In the genomic region with DNA sequence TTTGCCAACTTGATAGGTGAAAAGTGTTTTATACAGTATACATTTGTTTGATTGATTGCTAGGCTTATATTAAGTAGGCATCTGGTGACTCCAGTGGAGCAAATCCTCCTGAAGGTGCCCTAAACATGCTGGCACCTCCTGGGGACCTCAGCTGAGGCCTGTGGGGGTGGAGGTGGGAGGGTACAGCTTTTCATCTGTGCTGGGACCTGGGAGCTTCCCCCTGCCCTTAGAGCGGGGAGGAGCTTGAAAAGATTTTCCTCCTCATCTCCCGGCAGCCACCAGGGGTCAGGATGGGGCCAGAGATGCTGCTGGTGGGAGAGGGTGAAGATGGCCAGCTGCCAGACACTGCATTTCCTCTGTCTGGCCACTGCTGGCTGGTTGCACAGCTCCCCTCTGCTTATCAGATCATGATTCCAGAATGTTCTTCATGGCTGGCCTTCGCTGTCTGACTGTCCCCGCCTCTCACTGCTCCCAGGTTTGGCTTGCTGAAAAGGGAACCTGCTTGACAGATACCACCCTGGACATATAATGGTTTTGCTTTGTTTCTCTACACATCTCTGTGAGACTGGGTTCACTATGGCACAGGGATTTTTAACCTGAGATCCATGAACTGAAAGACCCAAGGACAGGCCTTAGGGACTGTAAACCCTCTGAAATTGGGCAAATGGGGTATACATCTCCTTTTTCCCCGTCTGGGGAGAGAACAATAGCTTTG, we compare ENCODE assay signal across 8 cellular contexts. TPM values are rescaled to one million over a fixed set of nuclear protein-coding genes. Genes with fewer than 3 reads are reported as not detected.
DNase-seq lines count a peak whose midpoint lies in the region; ATAC-seq and TF ChIP-seq lines count a peak whose summit lies in the region.

No MANE protein-coding gene starts in this region.

- no peaks in the 10 kb centered on the region for H3K36me3 ChIP-seq in BE2C
- H3K36me3 ChIP-seq in kidney epithelial cell (ENCODE audit: control insufficient read depth, insufficient read depth, low read length): no peaks in the 10 kb centered on the region

- H3K27ac ChIP-seq in caudate nucleus (ENCODE audit: low read depth, low read length): peak overlapping the region; percentile 18

- no peaks in the 10 kb centered on the region for H3K27me3 ChIP-seq in BE2C
- H3K27me3 ChIP-seq in kidney epithelial cell (ENCODE audit: control insufficient read depth, insufficient read depth, low read length): no peaks in the 10 kb centered on the region

- H3K9me3 ChIP-seq in BE2C: no peaks in the 10 kb centered on the region

- DNase-seq in BE2C (peak; percentile 96), GM19238 (ENCODE audit: insufficient read length, low spot score) (peak; percentile 91), NCI-H345 (lab: John Stamatoyannopoulos, UW) (peak; percentile 87), caudate nucleus (lab: John Stamatoyannopoulos, UW) (peak in 56 of 61 donors; percentile 26 to 89 (median 68)), kidney epithelial cell (ENCODE audit: low read depth) (peak; percentile 56)
- DNase-seq in activated CD4-positive, CD25-positive, alpha-beta regulatory T cell (lab: John Stamatoyannopoulos, UW): peak; percentile 45 to 62 (median 52)
- DNase-seq in stimulated activated CD4-positive, alpha-beta T cell treated with anti-CD3 and anti-CD28 coated beads, Interleukin-1b, Interleukin-23, amount 100 ng/mL, for 48 hours: peak; percentile 84

- ATAC-seq in HG03354 (IDR thresholded peaks at IDR 0.05; ENCODE audit: poor library complexity, severe bottlenecking, unreplicated experiment): peak; percentile 100

- TF ChIP-seq CTCF in BE2C (IDR thresholded peaks at IDR 0.05; ENCODE audit: low read depth, low read length) (peak; percentile 96), kidney epithelial cell (IDR thresholded peaks at IDR 0.05; ENCODE audit: insufficient read depth, low read length, poor library complexity, severe bottlenecking) (peak; percentile 91)

- no peak overlapping the region for H3K4me3 ChIP-seq in BE2C (ENCODE audit: low read depth, low read length)
- no peak overlapping the region for H3K4me3 ChIP-seq in kidney epithelial cell (ENCODE audit: low read depth, low read length)

- peaks cover 5% of the 10 kb centered on the region for H3K4me1 ChIP-seq in BE2C

RNA-seq across cellular contexts. Expression of gene JPH4, which starts 10.5 kb away (rescaled TPM):
- 186 TPM for polyA plus RNA-seq in BE2C (2012; ENCODE audit: insufficient read depth, insufficient read length, low read depth)
- total RNA-seq in kidney epithelial cell: 1.0 and 1.1 TPM in 2 replicates

RNA-seq across cellular contexts. Expression of gene AP1G2, which starts 21.4 kb away (rescaled TPM):
- 46.6 TPM for polyA plus RNA-seq in BE2C (2012; ENCODE audit: insufficient read depth, insufficient read length, low read depth)
- 93.2 and 93.4 TPM in 2 replicates for total RNA-seq in kidney epithelial cell

RNA-seq across cellular contexts. Expression of gene THTPA, which starts 33.0 kb away (rescaled TPM):
- polyA plus RNA-seq in BE2C (2012; ENCODE audit: insufficient read depth, insufficient read length, low read depth): 11.2 TPM
- total RNA-seq in kidney epithelial cell: 5.7 and 8.5 TPM in 2 replicates

RNA-seq across cellular contexts. Expression of gene ZFHX2, which starts 37.5 kb away (rescaled TPM):
- 5.2 TPM for polyA plus RNA-seq in BE2C (2012; ENCODE audit: insufficient read depth, insufficient read length, low read depth)
- 2.3 and 2.6 TPM in 2 replicates for total RNA-seq in kidney epithelial cell

RNA-seq across cellular contexts. Expression of gene DHRS2, which starts 47.1 kb away (rescaled TPM):
- 114 TPM for polyA plus RNA-seq in BE2C (2012; ENCODE audit: insufficient read depth, insufficient read length, low read depth)
- 3.6 and 5.8 TPM in 2 replicates for total RNA-seq in kidney epithelial cell
